Comparison of ENCODE assay signal across 8 cellular contexts in the genomic region with DNA sequence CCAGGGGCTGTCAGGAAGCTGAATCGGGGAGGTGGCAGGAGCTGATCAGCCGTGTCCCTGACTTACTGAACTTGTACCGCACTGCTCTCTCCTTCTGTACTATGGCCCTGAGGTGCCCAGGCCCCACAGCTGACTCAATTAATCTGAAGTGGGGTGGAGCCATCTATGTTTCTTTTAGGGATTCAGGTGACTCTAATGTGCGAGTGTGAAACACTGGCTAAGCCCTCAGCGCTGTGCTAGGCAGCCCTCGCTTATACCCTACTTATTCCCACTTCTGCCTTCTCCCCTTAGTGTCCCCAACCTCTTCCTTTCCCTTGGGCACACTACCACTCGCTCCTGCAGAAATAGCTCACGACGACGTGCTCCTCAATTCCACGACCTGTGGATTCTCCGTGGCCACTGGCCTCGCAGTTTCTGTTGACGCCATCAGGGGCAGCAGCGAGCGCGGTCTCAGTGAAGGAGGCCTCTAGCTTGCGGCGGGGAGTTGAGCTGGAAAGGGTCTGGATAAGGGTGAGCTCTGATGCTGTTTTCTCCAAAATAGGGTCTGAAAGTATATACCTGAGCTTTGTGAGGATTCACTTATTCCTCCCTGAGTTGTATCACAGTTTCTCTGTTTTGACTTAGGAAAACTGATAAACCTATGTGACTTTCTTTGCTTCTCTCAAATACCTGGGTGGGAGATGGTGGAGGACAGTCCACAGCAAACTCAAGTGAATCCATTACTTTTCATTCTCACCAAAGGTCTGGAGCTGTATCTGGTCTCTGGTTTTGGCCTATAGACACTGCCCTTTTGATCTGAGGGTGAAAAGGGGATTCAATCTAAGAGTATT.
DNase-seq lines count a peak whose midpoint lies in the region; ATAC-seq and TF ChIP-seq lines count a peak whose summit lies in the region.

No MANE protein-coding gene starts in this region.

- no peaks in the 10 kb centered on the region for H3K36me3 ChIP-seq in BE2C
- no peaks in the 10 kb centered on the region for H3K36me3 ChIP-seq in tibial nerve

- H3K27me3 ChIP-seq in BE2C (no peaks in the 10 kb centered on the region), tibial nerve (no peaks in the 10 kb centered on the region)

- H3K27me3 Mint-ChIP-seq in effector memory CD8-positive, alpha-beta T cell: no peaks in the 10 kb centered on the region
- H3K27me3 Mint-ChIP-seq in naive thymus-derived CD8-positive, alpha-beta T cell: no peaks in the 10 kb centered on the region

- POLR2A ChIA-PET in naive thymus-derived CD8-positive, alpha-beta T cell (lab: Charles Lee): no interaction called here

- H3K36me3 Mint-ChIP-seq in effector memory CD8-positive, alpha-beta T cell (ENCODE audit: insufficient read depth): no peaks in the 10 kb centered on the region
- H3K36me3 Mint-ChIP-seq in naive thymus-derived CD8-positive, alpha-beta T cell: no peaks in the 10 kb centered on the region

- H3K4me1 Mint-ChIP-seq in effector memory CD8-positive, alpha-beta T cell (ENCODE audit: low read depth in 2 of 2): peaks cover 4% of the 10 kb centered on the region in 2 donors
- peaks cover 4 to 11% (median 6%) of the 10 kb centered on the region in 4 donors for H3K4me1 Mint-ChIP-seq in naive thymus-derived CD8-positive, alpha-beta T cell

- H3K27ac Mint-ChIP-seq in effector memory CD8-positive, alpha-beta T cell: peak overlapping the region in 1 of 2 donors; percentile 44
- peak overlapping the region in 1 of 10 donors; percentile 81 for H3K27ac Mint-ChIP-seq in naive thymus-derived CD8-positive, alpha-beta T cell

- H3K4me1 ChIP-seq in BE2C (peaks cover 10% of the 10 kb centered on the region), tibial nerve (peaks cover 0 to 15% (median 0%) of the 10 kb centered on the region in 4 donors)

- H3K9me3 ChIP-seq in BE2C: no peaks in the 10 kb centered on the region
- no peaks in the 10 kb centered on the region for H3K9me3 ChIP-seq in tibial nerve

- TF ChIP-seq CTCF in BE2C (IDR thresholded peaks at IDR 0.05; ENCODE audit: low read depth, low read length) (peak; percentile 80), tibial nerve (IDR thresholded peaks at IDR 0.05) (peak; percentile 44 to 87 (median 63))

- DNase-seq in BE2C (peak; percentile 60), tibial nerve (ENCODE audit: low spot score in 2 of 2) (peak in 1 of 2 donors; percentile 30), H4 (ENCODE audit: low spot score) (no peak), SW480 (ENCODE audit: low spot score) (no peak)
- peak; percentile 65 for DNase-seq in activated CD4-positive, alpha-beta T cell treated with anti-CD3 and anti-CD28 coated beads for 48 hours
- DNase-seq in effector memory CD8-positive, alpha-beta T cell: peak; percentile 20 to 40 (median 25)
- peak in 8 of 10 donors; percentile 10 to 35 (median 18) for DNase-seq in naive thymus-derived CD8-positive, alpha-beta T cell

- 39 to 51% methylated on average over 19 of the region's 19 CpGs for WGBS in tibial nerve, 2 donors

- TF ChIP-seq EP300 in tibial nerve (IDR thresholded peaks at IDR 0.05): no peak

- H3K4me3 Mint-ChIP-seq in effector memory CD8-positive, alpha-beta T cell: peak overlapping the region; percentile 2 to 7
- peak overlapping the region in 5 of 10 donors; percentile 36 to 61 (median 46) for H3K4me3 Mint-ChIP-seq in naive thymus-derived CD8-positive, alpha-beta T cell

- TF ChIP-seq POLR2A in tibial nerve (IDR thresholded peaks at IDR 0.05): no peak

- ATAC-seq in HG02642 (IDR thresholded peaks at IDR 0.05; ENCODE audit: poor library complexity, unreplicated experiment): peak; percentile 62
- peak; percentile 58 for ATAC-seq in effector memory CD8-positive, alpha-beta T cell (replicated peaks)
- peak; percentile 50 to 56 for ATAC-seq in naive thymus-derived CD8-positive, alpha-beta T cell

- peaks cover 0 to 2% of the 10 kb centered on the region in 2 donors for H3K9me3 Mint-ChIP-seq in effector memory CD8-positive, alpha-beta T cell
- no peaks in the 10 kb centered on the region for H3K9me3 Mint-ChIP-seq in naive thymus-derived CD8-positive, alpha-beta T cell

- H3K4me3 ChIP-seq in BE2C (ENCODE audit: low read depth, low read length) (no peak overlapping the region), tibial nerve (no peak overlapping the region)

- no peak overlapping the region for H3K27ac ChIP-seq in tibial nerve

Comparison
In these comparisons a context has a peak if more than half of its experiments do, and no peak if none do; other contexts are left out.
1. DNase-seq: peak in BE2C (single experiment), activated CD4-positive, alpha-beta T cell treated with anti-CD3 and anti-CD28 coated beads for 48 hours (single experiment), effector memory CD8-positive, alpha-beta T cell (3 of 3) and naive thymus-derived CD8-positive, alpha-beta T cell (8 of 10); none in H4 (single experiment) and SW480 (single experiment).
2. Peak in every context shown above with its lines, with median percentiles within 50 percentile points of each other: ATAC-seq.